In genomic region chr5:154228696-154229095, GRCh38 we compare ENCODE assay signal across 11 cellular contexts. TPM values are rescaled to one million over a fixed set of nuclear protein-coding genes. Genes with fewer than 3 reads are reported as not detected.
A peak's percentile ranks its signal among the peaks of the same experiment; 100 is the strongest.
DNase-seq lines count a peak whose midpoint lies in the region; ATAC-seq and TF ChIP-seq lines count a peak whose summit lies in the region.
"Had no signal": no experiment of that assay in that cellular context is flagged by ENCODE, and none has a peak within 500 bp of the region (broad histone marks: within the 10 kb centered on the region; RNA-seq: fewer than 3 reads in every experiment).

No MANE protein-coding gene starts in this region.

- H3K9me3 ChIP-seq in spleen: peaks cover 0 to 14% (median 9%) of the 10 kb centered on the region in 8 donors
- no peaks in the 10 kb centered on the region for H3K9me3 ChIP-seq in vagina
- H3K9me3 ChIP-seq in psoas muscle: peaks cover 9% of the 10 kb centered on the region

- intact Hi-C loops in spleen (cut with DNase I; ENCODE audit: low total_unique reads): no loop called here
- intact Hi-C loops in vagina (cut with DNase I): no loop called here
- intact Hi-C loops in psoas muscle (cut with DNase I): no loop called here

- no peaks in the 10 kb centered on the region for H3K27me3 Mint-ChIP-seq in activated T-cell treated with anti-CD3 and anti-CD28 coated beads, Interleukin-2, amount 50 U/mL, for 24 hours
- no peaks in the 10 kb centered on the region for H3K27me3 Mint-ChIP-seq in type B pancreatic cell

- H3K4me3 Mint-ChIP-seq in activated T-cell treated with anti-CD3 and anti-CD28 coated beads, Interleukin-2, amount 50 U/mL, for 24 hours: peak overlapping the region; percentile 8
- H3K4me3 Mint-ChIP-seq in type B pancreatic cell: no peak overlapping the region

- peak overlapping the region; percentile 28 for H3K27ac Mint-ChIP-seq in activated T-cell treated with anti-CD3 and anti-CD28 coated beads, Interleukin-2, amount 50 U/mL, for 24 hours
- no peak overlapping the region for H3K27ac Mint-ChIP-seq in type B pancreatic cell

- H3K4me1 ChIP-seq in spleen (peaks cover 0 to 39% (median 16%) of the 10 kb centered on the region in 6 donors), vagina (no peaks in the 10 kb centered on the region), psoas muscle (peaks cover 1% of the 10 kb centered on the region)

- peak overlapping the region in 3 of 8 donors; percentile 9 to 27 (median 23) for H3K4me3 ChIP-seq in spleen
- no peak overlapping the region for H3K4me3 ChIP-seq in vagina
- no peak overlapping the region for H3K4me3 ChIP-seq in psoas muscle

- H3K36me3 ChIP-seq in spleen (peaks cover 0 to 15% (median 0%) of the 10 kb centered on the region in 6 donors), vagina (no peaks in the 10 kb centered on the region), psoas muscle (ENCODE audit: insufficient read depth in 1 of 2, low read depth in 1 of 2) (no peaks in the 10 kb centered on the region)

- peak; percentile 92 for ATAC-seq in GM21737 (IDR thresholded peaks at IDR 0.05; ENCODE audit: unreplicated experiment)
- ATAC-seq in HG03439 (IDR thresholded peaks at IDR 0.05; ENCODE audit: unreplicated experiment): peak; percentile 92
- no peak for ATAC-seq in psoas muscle

- WGBS in spleen, 5 donors: 48 to 74% (median 59%) methylated on average over 4 of the region's 4 CpGs
- WGBS in psoas muscle, 3 donors: 87 to 92% (median 88%) methylated on average over 4 of the region's 4 CpGs

- H3K27ac ChIP-seq in spleen (peak overlapping the region in 5 of 8 donors; percentile 62 to 65 (median 64)), vagina (no peak overlapping the region), psoas muscle (no peak overlapping the region)

- TF ChIP-seq POLR2A in spleen (IDR thresholded peaks at IDR 0.05) (no peak), vagina (IDR thresholded peaks at IDR 0.05) (no peak)

- peaks cover 49% of the 10 kb centered on the region for H3K36me3 Mint-ChIP-seq in activated T-cell treated with anti-CD3 and anti-CD28 coated beads, Interleukin-2, amount 50 U/mL, for 24 hours (ENCODE audit: low read depth)
- H3K36me3 Mint-ChIP-seq in type B pancreatic cell: peaks cover 8% of the 10 kb centered on the region

- no peak for TF ChIP-seq CTCF in spleen (IDR thresholded peaks at IDR 0.05 in 8 of 11, conservative IDR thresholded peaks at IDR 0.05 in 3 of 11)
- no peak for TF ChIP-seq CTCF in type B pancreatic cell (conservative IDR thresholded peaks at IDR 0.05)
- TF ChIP-seq CTCF in vagina (IDR thresholded peaks at IDR 0.05): no peak
- no peak for TF ChIP-seq CTCF in psoas muscle (IDR thresholded peaks at IDR 0.05)

- peaks cover 18% of the 10 kb centered on the region for H3K9me3 Mint-ChIP-seq in activated T-cell treated with anti-CD3 and anti-CD28 coated beads, Interleukin-2, amount 50 U/mL, for 24 hours
- peaks cover 5% of the 10 kb centered on the region for H3K9me3 Mint-ChIP-seq in type B pancreatic cell

- H3K27me3 ChIP-seq in spleen (replicated peaks in 1 of 7) (no peaks in the 10 kb centered on the region), vagina (no peaks in the 10 kb centered on the region), psoas muscle (ENCODE audit: insufficient read depth in 3 of 3, low read length in 2 of 3) (no peaks in the 10 kb centered on the region)

- H3K4me1 Mint-ChIP-seq in activated T-cell treated with anti-CD3 and anti-CD28 coated beads, Interleukin-2, amount 50 U/mL, for 24 hours (ENCODE audit: low read depth): peaks cover 21% of the 10 kb centered on the region
- no peaks in the 10 kb centered on the region for H3K4me1 Mint-ChIP-seq in type B pancreatic cell (ENCODE audit: unreplicated experiment)

- DNase-seq in activated T-cell treated with anti-CD3 and anti-CD28 coated beads, Interleukin-2, amount 50 U/mL, for 24 hours: no peak
- no peak for DNase-seq in activated T-cell treated with anti-CD3 and anti-CD28 coated beads, Interleukin-2, amount 50 U/mL, for 1 hour
- DNase-seq in spleen (no peak), type B pancreatic cell (ENCODE audit: extremely low spot score, unreplicated experiment) (no peak), vagina (ENCODE audit: extremely low spot score in 2 of 2) (no peak), psoas muscle (no peak)
- DNase-seq: NCI-H1048, occipital lobe, SHP77 treated with DMSO at 0.1 percent for 48 hours had no signal

RNA-seq across cellular contexts. Expression of gene GALNT10, which starts 38.2 kb away (rescaled TPM):
- 10 to 100 TPM; 40.5 to 50.2 (median 43.8) TPM for total RNA-seq in spleen
- polyA plus RNA-seq in spleen: 10 to 100 TPM in 1 of 3 donors, 1 to 10 TPM in 2; 7.6 to 13.7 (median 8.3) TPM
- total RNA-seq in type B pancreatic cell (ENCODE audit: low replicate concordance): 18.2 and 23.0 TPM in 2 replicates
- 11.5 TPM for total RNA-seq in vagina
- 1 to 10 TPM; 5.2 to 9.9 (median 7.8) TPM for total RNA-seq in psoas muscle
- polyA plus RNA-seq in psoas muscle: 1 to 10 TPM; 4.2 to 8.3 (median 6.8) TPM

Comparison
In these comparisons a context has a peak if more than half of its experiments do, and no peak if none do; other contexts are left out.
1. ATAC-seq: peak in GM21737 (single experiment) and HG03439 (single experiment); none in psoas muscle (0 of 4).
2. H3K27ac ChIP-seq: peak in spleen (5 of 8); none in vagina (single experiment) and psoas muscle (single experiment).